In genomic region chr11:88434333-88434976, GRCh38 we compare ENCODE assay signal across 17 cellular contexts.
A peak's percentile ranks its signal among the peaks of the same experiment; 100 is the strongest.
DNase-seq lines count a peak whose midpoint lies in the region; ATAC-seq, FAIRE-seq and TF ChIP-seq lines count a peak whose summit lies in the region.
"Had no signal": no experiment of that assay in that cellular context is flagged by ENCODE, and none has a peak within 500 bp of the region (broad histone marks: within the 10 kb centered on the region; RNA-seq: fewer than 3 reads in every experiment).

No MANE protein-coding gene starts in this region.

- TF ChIP-seq CTCF in DND-41 (IDR thresholded peaks at IDR 0.05; ENCODE audit: borderline replicate concordance, extremely low read depth, low read length, poor library complexity, severe bottlenecking) (no peak), GM12865 (IDR thresholded peaks at IDR 0.05; ENCODE audit: insufficient read depth, low read depth, low read length, missing control alignments) (no peak), H1 (IDR thresholded peaks at IDR 0.05; ENCODE audit: control extremely low read depth in 1 of 3, insufficient read depth in 1 of 3, low read depth in 1 of 3, low read length in 3 of 3) (peak in 1 of 3 experiments; percentile 15; a peak in 1 of 4 replicates)

- H3K27ac ChIP-seq in DND-41 (ENCODE audit: low read length) (no peak overlapping the region), H1 (ENCODE audit: low read depth, low read length) (no peak overlapping the region)
- H3K27ac ChIP-seq: BLaER1, HL-60, tibial artery had no signal

- CTCF ChIA-PET in H1 (lab: Charles Lee; ENCODE audit: partially characterized antibody), result interaction anchor here (0.6 to 0.9 kb wide), 2 partner anchors 14 to 703 kb away, joined by 3 to 4 read pairs; no protein-coding TSS in a partner anchor

- H3K27me3 ChIP-seq in DND-41 (ENCODE audit: insufficient read depth, low read length, poor library complexity) (no peaks in the 10 kb centered on the region), H1 (replicated peaks in 1 of 4; ENCODE audit: control insufficient read depth in 3 of 4, extremely low read depth in 1 of 4, insufficient read depth in 3 of 4, low read length in 3 of 4) (peaks cover 0 to 1% (median 0%) of the 10 kb centered on the region in 4 experiments; a peak in 1 of 7 replicates)
- H3K27me3 ChIP-seq: BLaER1, tibial artery had no signal

- no peak overlapping the region for H3K4ac ChIP-seq in H1 (replicated peaks; ENCODE audit: insufficient read length, low read depth, low read length)

- no peak for TF ChIP-seq EP300 in H1 (IDR thresholded peaks at IDR 0.05; ENCODE audit: borderline replicate concordance in 1 of 2, low read depth in 2 of 2, low read length in 2 of 2)

- no peak overlapping the region for H2BK5ac ChIP-seq in H1 (ENCODE audit: low read depth, low read length)

- POLR2A ChIA-PET in H1 (lab: Charles Lee; ENCODE audit: partially characterized antibody), result no interaction called here

- ATAC-seq in DND-41 (ENCODE audit: insufficient read depth, low read depth) (no peak), Right ventricle myocardium inferior (no peak), GM21576 (IDR thresholded peaks at IDR 0.05; ENCODE audit: unreplicated experiment) (no peak)

- no peak overlapping the region for H2BK120ac ChIP-seq in H1 (replicated peaks; ENCODE audit: low read depth, low read length)

- H4K8ac ChIP-seq in H1 (ENCODE audit: extremely low read depth, insufficient read depth, low read length), result no peak overlapping the region

- H3K36me3 ChIP-seq in DND-41 (ENCODE audit: insufficient read depth, low read length), result no peaks in the 10 kb centered on the region
- H3K36me3 ChIP-seq in H1 (ENCODE audit: control insufficient read depth in 2 of 4, insufficient read depth in 4 of 4, low read length in 3 of 4), result no peaks in the 10 kb centered on the region
- H3K36me3 ChIP-seq: BLaER1, tibial artery had no signal

- peak; percentile 29 to 30; a peak in 2 of 4 replicates for TF ChIP-seq RAD21 in H1 (IDR thresholded peaks at IDR 0.05 in 1 of 2, conservative IDR thresholded peaks at IDR 0.05 in 1 of 2; ENCODE audit: low read depth in 2 of 2, low read length in 2 of 2)

- intact Hi-C loops in Right ventricle myocardium inferior (cut with DNase I), result no loop called here

- H3K18ac ChIP-seq in H1 (ENCODE audit: extremely low read depth, low read length), result no peak overlapping the region

- H3K79me1 ChIP-seq in H1 (ENCODE audit: low read depth, low read length), result no peaks in the 10 kb centered on the region

- no peak overlapping the region for H3K9ac ChIP-seq in DND-41 (ENCODE audit: low read depth, low read length)
- no peak overlapping the region for H3K9ac ChIP-seq in H1 (replicated peaks in 1 of 4; ENCODE audit: extremely low read depth in 1 of 4, low read depth in 3 of 4, low read length in 3 of 4)
- H3K9ac ChIP-seq: BLaER1 had no signal

- no peak for TF ChIP-seq POLR2A in H1 (IDR thresholded peaks at IDR 0.05; ENCODE audit: control extremely low read depth in 1 of 2, low read depth in 2 of 2, low read length in 2 of 2)

- DNase-seq in DND-41 (peak; percentile 26), GM12865 (ENCODE audit: low read depth) (peak; percentile 29), NCI-H69 (lab: John Stamatoyannopoulos, UW) (peak; percentile 82), H1 (ENCODE audit: low read depth in 1 of 2, low spot score in 2 of 2) (no peak), MV-4-11 (lab: John Stamatoyannopoulos, UW) (no peak), Right ventricle myocardium inferior (ENCODE audit: missing footprints) (no peak)
- DNase-seq: DMS153; effector CD8-positive, alpha-beta T cell; H7; islet precursor cell; KG1; T-helper 9 cell; tibial artery had no signal

- no peak overlapping the region for H3K4me3 ChIP-seq in DND-41 (ENCODE audit: low read depth in 1 of 2, low read length in 2 of 2)
- H3K4me3 ChIP-seq in GM12865 (ENCODE audit: low read depth, low read length), result no peak overlapping the region
- H3K4me3 ChIP-seq in H1 (ENCODE audit: extremely low read depth in 1 of 4, insufficient read depth in 2 of 4, low read depth in 3 of 4, low read length in 4 of 4), result no peak overlapping the region
- H3K4me3 ChIP-seq: BLaER1, skin epidermis, tibial artery had no signal

- H3K4me2 ChIP-seq in DND-41 (ENCODE audit: insufficient read depth, low read length) (no peak overlapping the region), H1 (ENCODE audit: insufficient read depth in 1 of 2, low read depth in 2 of 2, low read length in 2 of 2) (no peak overlapping the region)
- H3K4me2 ChIP-seq: BLaER1 had no signal

- no peak overlapping the region for H4K5ac ChIP-seq in H1 (ENCODE audit: insufficient read length, low read depth, low read length)

- H2AK5ac ChIP-seq in H1 (ENCODE audit: low read depth, low read length), result no peak overlapping the region

- no peak overlapping the region for H2AFZ ChIP-seq in DND-41 (ENCODE audit: low read depth, low read length)
- H2AFZ ChIP-seq in H1 (ENCODE audit: low read length), result no peak overlapping the region

- H2BK12ac ChIP-seq in H1 (ENCODE audit: low read depth, low read length), result no peak overlapping the region

- H4K91ac ChIP-seq in H1 (replicated peaks; ENCODE audit: insufficient read length, low read length), result no peak overlapping the region

- no peak overlapping the region for H3K14ac ChIP-seq in H1 (ENCODE audit: insufficient read length)

- 91% methylated on average over 8 of the region's 8 CpGs; no CpG with 5 or more reads in 1 of the 2 experiments for WGBS in H1 (ENCODE audit: extremely low coverage in 1 of 2, insufficient coverage in 1 of 2, insufficient read length in 1 of 2, insufficient replicate concordance in 2 of 2, low coverage in 1 of 2, low lambda C conversion rate in 2 of 2, missing lambda C conversion rate in 1 of 2), 2 experiments

- peaks cover 12% of the 10 kb centered on the region for H3K9me3 ChIP-seq in DND-41 (ENCODE audit: insufficient read depth, low read length, severe bottlenecking)
- peaks cover 10 to 12% of the 10 kb centered on the region in 2 experiments; a peak in 3 of 4 replicates for H3K9me3 ChIP-seq in H1 (ENCODE audit: insufficient read depth in 2 of 2, low read depth in 1 of 2, low read length in 1 of 2)
- H3K9me3 ChIP-seq: tibial artery had no signal

- H3K79me2 ChIP-seq in DND-41 (ENCODE audit: insufficient read depth, low read length), result no peaks in the 10 kb centered on the region
- no peaks in the 10 kb centered on the region for H3K79me2 ChIP-seq in H1 (ENCODE audit: control insufficient read depth in 1 of 2, insufficient read depth in 2 of 2, low read length in 2 of 2)

- H4K20me1 ChIP-seq in DND-41 (ENCODE audit: insufficient read depth, low read length) (no peaks in the 10 kb centered on the region), H1 (replicated peaks in 1 of 2; ENCODE audit: control insufficient read depth in 1 of 2, insufficient read depth in 2 of 2, low read length in 2 of 2) (no peaks in the 10 kb centered on the region)
- H4K20me1 ChIP-seq: BLaER1 had no signal

- H2BK15ac ChIP-seq in H1 (ENCODE audit: low read length), result no peak overlapping the region

- H3K56ac ChIP-seq in H1 (replicated peaks; ENCODE audit: insufficient read length, low read depth, low read length), result no peak overlapping the region

- no peaks in the 10 kb centered on the region for H3K23me2 ChIP-seq in H1 (ENCODE audit: low read depth, low read length)

- no peak overlapping the region for H2BK20ac ChIP-seq in H1 (ENCODE audit: low read length)

- H3K4me1 ChIP-seq in DND-41 (ENCODE audit: insufficient read depth, low read length) (no peaks in the 10 kb centered on the region), H1 (replicated peaks in 1 of 4; ENCODE audit: control insufficient read depth in 3 of 4, insufficient read depth in 4 of 4, low read length in 3 of 4) (no peaks in the 10 kb centered on the region)
- H3K4me1 ChIP-seq: BLaER1, tibial artery had no signal

- H3K23ac ChIP-seq in H1 (ENCODE audit: insufficient read length), result no peak overlapping the region

- no peak for FAIRE-seq in H1 (lab: Jason Lieb, UNC)

TF ChIP-seq in H1, 55 proteins besides CTCF, POLR2A, EP300 and RAD21:
- peak; percentile 19; the same call in 1 of the 2 replicates for TF ChIP-seq MAFK (IDR thresholded peaks at IDR 0.05; ENCODE audit: low read depth, low read length)
- TF ChIP-seq BRCA1 (IDR thresholded peaks at IDR 0.05; ENCODE audit: low read depth, low read length), result no peak

Comparison
In these comparisons a context has a peak if more than half of its experiments do, and no peak if none do; other contexts are left out.
1. DNase-seq: peak in DND-41 (single experiment), GM12865 (single experiment) and NCI-H69 (single experiment); none in H1 (0 of 2), MV-4-11 (single experiment) and Right ventricle myocardium inferior (single experiment).